In the genomic region with DNA sequence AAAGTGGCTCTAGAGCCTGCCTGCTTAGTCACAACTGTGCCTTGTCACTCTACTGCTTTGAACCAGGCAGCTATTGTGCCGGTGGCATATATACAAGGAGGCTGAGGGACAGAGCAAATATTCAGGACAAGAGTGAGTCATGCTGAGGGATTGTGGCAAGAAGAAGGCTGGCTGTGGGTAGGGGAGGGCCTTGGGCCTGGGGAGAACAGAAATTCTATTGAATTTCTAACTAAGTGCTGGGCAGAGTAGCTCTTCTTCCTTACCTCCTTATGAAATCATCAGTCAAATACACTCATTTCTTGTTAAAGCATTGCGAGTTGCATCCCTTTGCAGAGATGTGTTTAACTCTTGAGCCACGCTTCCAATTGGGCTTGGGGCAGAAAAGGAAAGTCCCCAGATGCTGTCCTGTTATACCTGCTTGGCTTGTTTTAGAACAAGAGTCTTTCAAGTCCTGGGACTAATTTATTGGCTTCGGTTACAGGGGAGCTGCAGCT, we compare ENCODE assay signal across 12 cellular contexts. TPM values are rescaled to one million over a fixed set of nuclear protein-coding genes. Genes with fewer than 3 reads are reported as not detected.
DNase-seq lines count a peak whose midpoint lies in the region; ATAC-seq, FAIRE-seq and TF ChIP-seq lines count a peak whose summit lies in the region.
"Had no signal": no experiment of that assay in that cellular context is flagged by ENCODE, and none has a peak within 500 bp of the region (broad histone marks: within the 10 kb centered on the region; RNA-seq: fewer than 3 reads in every experiment).

No MANE protein-coding gene starts in this region.

- H3K9me3 ChIP-seq in ectodermal cell (ENCODE audit: control insufficient read depth, low read length) (no peaks in the 10 kb centered on the region), BE2C (peaks cover 2% of the 10 kb centered on the region; the same call in 1 of the 2 replicates)

- H3K4me3 Mint-ChIP-seq in neural crest cell = no peak overlapping the region
- H3K4me3 Mint-ChIP-seq: T-helper 1 cell treated with Interleukin-12 subunit alpha and Interleukin-12 subunit beta and Interleukin-4 antibody, amounts not matched to agents 30 μg/mL and 1 μg/mL, for 36 hours had no signal

- H3K27me3 ChIP-seq in ectodermal cell (ENCODE audit: control insufficient read depth, insufficient read depth, low read length, poor library complexity, severe bottlenecking) = no peaks in the 10 kb centered on the region
- H3K27me3 ChIP-seq in BE2C = peaks cover 29% of the 10 kb centered on the region

- no peaks in the 10 kb centered on the region for H3K9me3 Mint-ChIP-seq in neural crest cell

- ATAC-seq in GM18519 (IDR thresholded peaks at IDR 0.05; ENCODE audit: low FRiP score, unreplicated experiment) (no peak), omental fat pad (ENCODE audit: low FRiP score) (no peak)

- DNase-seq in ELF-1 (ENCODE audit: low read depth, low spot score) (peak; percentile 86), MV-4-11 (lab: John Stamatoyannopoulos, UW) (peak; percentile 52), neural crest cell (ENCODE audit: low read depth, low spot score) (no peak), D721Med (ENCODE audit: insufficient read length, low spot score) (no peak), omental fat pad (ENCODE audit: low spot score) (no peak), BE2C (no peak)
- DNase-seq: activated T-cell treated with anti-CD3 and anti-CD28 coated beads for 4 hours, NCI-H446 had no signal

- peaks cover 36% of the 10 kb centered on the region for H3K4me1 Mint-ChIP-seq in neural crest cell

- TF ChIP-seq CTCF in neural crest cell (conservative IDR thresholded peaks at IDR 0.05) (no peak), D721Med (IDR thresholded peaks at IDR 0.05; ENCODE audit: insufficient read depth, missing control alignments) (no peak), omental fat pad (IDR thresholded peaks at IDR 0.05) (no peak), BE2C (IDR thresholded peaks at IDR 0.05; ENCODE audit: low read depth, low read length) (no peak)

- WGBS in ectodermal cell, 2 experiments = 41 to 46% methylated on average over 4 of the region's 4 CpGs

- peaks cover 12% of the 10 kb centered on the region for H3K4me1 ChIP-seq in ectodermal cell (ENCODE audit: control insufficient read depth, insufficient read depth, low read length)
- H3K4me1 ChIP-seq in BE2C = no peaks in the 10 kb centered on the region

- H3K27ac ChIP-seq in ectodermal cell (ENCODE audit: insufficient read depth, low read depth, low read length, poor library complexity, severe bottlenecking) = peak overlapping the region; percentile 36

- H3K36me3 Mint-ChIP-seq in neural crest cell (ENCODE audit: low read depth) = no peaks in the 10 kb centered on the region

- H3K36me3 ChIP-seq in ectodermal cell (ENCODE audit: control insufficient read depth, insufficient read depth, low read length) (no peaks in the 10 kb centered on the region), BE2C (no peaks in the 10 kb centered on the region)

- peak overlapping the region; percentile 78 for H3K27ac Mint-ChIP-seq in neural crest cell (ENCODE audit: unreplicated experiment)
- H3K27ac Mint-ChIP-seq: T-helper 1 cell treated with Interleukin-12 subunit alpha and Interleukin-12 subunit beta and Interleukin-4 antibody, amounts not matched to agents 30 μg/mL and 1 μg/mL, for 36 hours had no signal

- H3K27me3 Mint-ChIP-seq in neural crest cell (ENCODE audit: low read depth) = no peaks in the 10 kb centered on the region

- no peak overlapping the region for H3K4me3 ChIP-seq in ectodermal cell (ENCODE audit: insufficient read depth, low read depth, low read length)
- no peak overlapping the region for H3K4me3 ChIP-seq in BE2C (ENCODE audit: low read depth, low read length)

- FAIRE-seq in D721Med (lab: Jason Lieb, UNC) = no peak
- FAIRE-seq: colon had no signal

RNA-seq across cellular contexts. Expression of a gene that starts 59.7 kb away (rescaled TPM):
- polyA plus RNA-seq in ectodermal cell (2013, experiment 1 of 4) = 128 TPM
- 115 TPM for polyA plus RNA-seq in ectodermal cell (2013, experiment 2 of 4)
- polyA plus RNA-seq in ectodermal cell (2013, experiment 3 of 4) = 176 TPM
- polyA plus RNA-seq in ectodermal cell (2013, experiment 4 of 4) = 169 TPM
- total RNA-seq in neural crest cell = 32.0 and 34.7 TPM in 2 replicates
- 10 to 100 TPM; 46.4 to 72.7 (median 54.2) TPM for total RNA-seq in omental fat pad
- 52.2 TPM for polyA plus RNA-seq in BE2C (2012; ENCODE audit: insufficient read depth, insufficient read length, low read depth)

Comparison
In these comparisons a context has a peak if more than half of its experiments do, and no peak if none do; other contexts are left out.
1. DNase-seq: peak in ELF-1 (single experiment) and MV-4-11 (single experiment); none in neural crest cell (single experiment), D721Med (single experiment), omental fat pad (single experiment) and BE2C (single experiment).